In the genomic region with DNA sequence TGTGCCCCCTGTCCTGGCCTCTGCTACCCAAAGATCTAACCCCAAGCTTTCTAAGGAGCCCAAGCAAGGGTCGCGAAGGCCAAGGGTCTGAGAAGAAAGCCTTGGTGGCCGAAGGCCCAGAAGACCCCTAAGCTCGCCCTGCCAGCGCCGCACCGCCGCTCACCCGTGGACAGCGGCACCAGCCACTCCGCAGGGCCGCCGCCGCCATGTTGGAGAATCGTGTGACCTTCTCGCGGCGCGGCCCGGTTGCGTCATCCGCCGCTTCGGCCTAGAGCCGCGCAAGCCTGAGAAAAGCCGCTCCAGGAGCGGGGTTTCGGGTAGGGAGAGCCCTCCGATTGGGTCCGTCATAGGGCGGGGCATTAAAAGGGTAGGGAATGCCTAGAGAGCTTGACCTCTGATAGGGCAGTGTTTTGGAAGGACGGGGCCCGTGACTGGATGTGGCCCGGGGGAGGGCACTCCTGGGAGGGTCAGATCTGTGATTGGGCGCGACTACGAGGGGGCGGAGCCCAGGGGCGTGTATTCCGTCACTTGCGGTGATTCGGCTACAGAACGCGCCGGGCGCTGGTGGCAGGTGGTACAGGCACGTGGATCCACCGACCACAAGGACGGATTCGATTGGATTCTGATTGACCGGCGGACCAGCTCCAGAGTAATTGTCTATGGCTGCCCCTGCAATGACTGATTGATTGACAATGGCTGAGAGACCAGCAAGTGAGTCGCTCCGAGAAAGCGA, we compare ENCODE assay signal across 8 cellular contexts. TPM values are rescaled to one million over a fixed set of nuclear protein-coding genes. Genes with fewer than 3 reads are reported as not detected.
DNase-seq lines count a peak whose midpoint lies in the region; ATAC-seq, FAIRE-seq and TF ChIP-seq lines count a peak whose summit lies in the region.

A gene with protein sequence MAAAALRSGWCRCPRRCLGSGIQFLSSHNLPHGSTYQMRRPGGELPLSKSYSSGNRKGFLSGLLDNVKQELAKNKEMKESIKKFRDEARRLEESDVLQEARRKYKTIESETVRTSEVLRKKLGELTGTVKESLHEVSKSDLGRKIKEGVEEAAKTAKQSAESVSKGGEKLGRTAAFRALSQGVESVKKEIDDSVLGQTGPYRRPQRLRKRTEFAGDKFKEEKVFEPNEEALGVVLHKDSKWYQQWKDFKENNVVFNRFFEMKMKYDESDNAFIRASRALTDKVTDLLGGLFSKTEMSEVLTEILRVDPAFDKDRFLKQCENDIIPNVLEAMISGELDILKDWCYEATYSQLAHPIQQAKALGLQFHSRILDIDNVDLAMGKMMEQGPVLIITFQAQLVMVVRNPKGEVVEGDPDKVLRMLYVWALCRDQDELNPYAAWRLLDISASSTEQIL (minus strand): TSS at position 223 of the 733 bp plus-strand sequence. CDS start 15 bp downstream, at position 208.

- WGBS in esophagus muscularis mucosa = 2% methylated on average over 37 of the region's 56 CpGs

- H3K4me3 Mint-ChIP-seq in activated T-cell treated with anti-CD3 and anti-CD28 coated beads, Interleukin-2, amount 50 U/mL, for 72 hours = peak within 1 kb of the TSS; percentile 93 to 99

- intact Hi-C loops in esophagus muscularis mucosa (cut with DNase I) = loop anchor here (5.0 to 10.0 kb wide), 2 partner anchors 59 to 311 kb away; no protein-coding TSS in a partner anchor

- peak within 1 kb of the TSS; percentile 63 to 97 (median 79) for H3K4me3 ChIP-seq in esophagus muscularis mucosa
- H3K4me3 ChIP-seq in muscle layer of duodenum (ENCODE audit: low read depth in 1 of 2, low read length in 2 of 2) = peak within 1 kb of the TSS; percentile 85 to 95

- no peaks in the 10 kb centered on the region for H3K9me3 Mint-ChIP-seq in activated T-cell treated with anti-CD3 and anti-CD28 coated beads, Interleukin-2, amount 50 U/mL, for 72 hours

- H3K27me3 ChIP-seq in esophagus muscularis mucosa (no peaks in the 10 kb centered on the region), muscle layer of duodenum (ENCODE audit: low read depth, low read length) (no peaks in the 10 kb centered on the region)

- H3K4me1 ChIP-seq in esophagus muscularis mucosa = peaks cover 19 to 55% (median 49%) of the 10 kb centered on the region in 4 donors
- peaks cover 0 to 29% of the 10 kb centered on the region in 2 donors for H3K4me1 ChIP-seq in muscle layer of duodenum (ENCODE audit: control insufficient read depth in 1 of 2, insufficient read depth in 2 of 2, low read length in 2 of 2)

- peaks cover 40% of the 10 kb centered on the region for H3K4me1 Mint-ChIP-seq in activated T-cell treated with anti-CD3 and anti-CD28 coated beads, Interleukin-2, amount 50 U/mL, for 72 hours (ENCODE audit: low read depth)

- peak; percentile 94 for ATAC-seq in GM21786 (IDR thresholded peaks at IDR 0.05; ENCODE audit: unreplicated experiment)
- ATAC-seq in activated T-cell treated with anti-CD3 and anti-CD28 coated beads, Interleukin-2, amount 50 U/mL, for 72 hours (replicated peaks in 1 of 2) = peak; percentile 97 to 98

- peak; percentile 97 for FAIRE-seq in RCC 7860 (lab: Jason Lieb, UNC)

- H3K36me3 ChIP-seq in KOPT-K1 (ENCODE audit: insufficient read depth, low read length) (peaks cover 27% of the 10 kb centered on the region; the same call in 1 of the 2 replicates), esophagus muscularis mucosa (peaks cover 14 to 26% (median 20%) of the 10 kb centered on the region in 4 donors), muscle layer of duodenum (ENCODE audit: control insufficient read depth in 1 of 2, insufficient read depth in 2 of 2, low read length in 2 of 2) (peaks cover 14 to 15% of the 10 kb centered on the region in 2 donors)

- no peak for TF ChIP-seq CTCF in esophagus muscularis mucosa (IDR thresholded peaks at IDR 0.05)

- peak; percentile 47 for TF ChIP-seq POLR2A in esophagus muscularis mucosa (IDR thresholded peaks at IDR 0.05; ENCODE audit: low read depth)

- H3K36me3 Mint-ChIP-seq in activated T-cell treated with anti-CD3 and anti-CD28 coated beads, Interleukin-2, amount 50 U/mL, for 72 hours (ENCODE audit: insufficient read depth in 2 of 2) = peaks cover 1 to 13% of the 10 kb centered on the region in 2 donors

- H3K9me3 ChIP-seq in KOPT-K1 (ENCODE audit: insufficient read depth, low read length, poor library complexity, severe bottlenecking) = no peaks in the 10 kb centered on the region
- no peaks in the 10 kb centered on the region for H3K9me3 ChIP-seq in esophagus muscularis mucosa
- no peaks in the 10 kb centered on the region for H3K9me3 ChIP-seq in muscle layer of duodenum (ENCODE audit: control insufficient read depth in 1 of 2, low read length in 2 of 2)

- no peak for TF ChIP-seq EP300 in esophagus muscularis mucosa (IDR thresholded peaks at IDR 0.05)

- peak within 1 kb of the TSS; percentile 96 for H3K27ac Mint-ChIP-seq in activated T-cell treated with anti-CD3 and anti-CD28 coated beads, Interleukin-2, amount 50 U/mL, for 72 hours

- peak within 1 kb of the TSS; percentile 83 for H3K27ac ChIP-seq in KOPT-K1 (ENCODE audit: low read depth, low read length, poor library complexity, severe bottlenecking)
- H3K27ac ChIP-seq in esophagus muscularis mucosa (replicated peaks in 1 of 4) = peak within 1 kb of the TSS; percentile 93 to 98 (median 96)
- peak within 1 kb of the TSS; percentile 95 for H3K27ac ChIP-seq in muscle layer of duodenum (ENCODE audit: low read length)

- H3K27me3 Mint-ChIP-seq in activated T-cell treated with anti-CD3 and anti-CD28 coated beads, Interleukin-2, amount 50 U/mL, for 72 hours (ENCODE audit: low read depth) = no peaks in the 10 kb centered on the region

- DNase-seq in DMS79 (lab: John Stamatoyannopoulos, UW) = peak; percentile 99
- DNase-seq in RCC 7860 (ENCODE audit: low spot score) = peak; percentile 98
- peak; percentile 98 to 99 for DNase-seq in activated T-cell treated with anti-CD3 and anti-CD28 coated beads, Interleukin-2, amount 50 U/mL, for 72 hours
- DNase-seq in esophagus muscularis mucosa (ENCODE audit: extremely low spot score) = peak; percentile 100
- peak; percentile 98 to 99 for DNase-seq in stimulated activated CD8-positive, alpha-beta memory T cell treated with anti-CD3 and anti-CD28 coated beads, Interleukin-7, amount 100 ng/mL, for 4 hours (ENCODE audit: low read depth in 2 of 2)

RNA-seq across cellular contexts. Expression of the gene that starts here (rescaled TPM):
- total RNA-seq in activated T-cell treated with anti-CD3 and anti-CD28 coated beads, Interleukin-2, amount 50 U/mL, for 72 hours = 100 to 1,000 TPM in 1 of 2 donors, 10 to 100 TPM in 1; 91.2 to 112 TPM
- 100 to 1,000 TPM in 1 of 4 donors, 10 to 100 TPM in 3; 61.6 to 111 (median 98.5) TPM for total RNA-seq in esophagus muscularis mucosa

Comparison
In these comparisons a context has a peak if more than half of its experiments do, and no peak if none do; other contexts are left out.
1. Peak in every context shown above with its lines: DNase-seq, ATAC-seq, H3K4me3 ChIP-seq and H3K27ac ChIP-seq.